In genomic region chr2:174574657-174575056, GRCh38 we compare ENCODE assay signal across 13 cellular contexts. TPM values are rescaled to one million over a fixed set of nuclear protein-coding genes. Genes with fewer than 3 reads are reported as not detected.
DNase-seq lines count a peak whose midpoint lies in the region; ATAC-seq and TF ChIP-seq lines count a peak whose summit lies in the region.
"Had no signal": no experiment of that assay in that cellular context is flagged by ENCODE, and none has a peak within 500 bp of the region (broad histone marks: within the 10 kb centered on the region; RNA-seq: fewer than 3 reads in every experiment).

No MANE protein-coding gene starts in this region.

- TF ChIP-seq CTCF in dorsolateral prefrontal cortex (IDR thresholded peaks at IDR 0.05 in 54 of 56, conservative IDR thresholded peaks at IDR 0.05 in 2 of 56; ENCODE audit: low read depth in 1 of 56, partially characterized antibody in 56 of 56) (no peak), upper lobe of left lung (IDR thresholded peaks at IDR 0.05) (no peak)

- intact Hi-C loops in Right ventricle myocardium inferior (cut with DNase I) = loop anchor here (10.0 kb wide), 1 partner anchor 110 kb away; no protein-coding TSS in a partner anchor
- intact Hi-C loops in cardiac septum (cut with DNase I) = loop anchor here (5.0 kb wide), 1 partner anchor 118 kb away; no protein-coding TSS in a partner anchor
- intact Hi-C loops in dorsolateral prefrontal cortex (cut with DNase I) = loop anchor here (5.0 kb wide), 2 partner anchors 108 to 123 kb away; no protein-coding TSS in a partner anchor

- H3K4me3 ChIP-seq in dorsolateral prefrontal cortex = peak overlapping the region in 47 of 59 donors; percentile 0 to 65 (median 37)
- H3K4me3 ChIP-seq in upper lobe of left lung = no peak overlapping the region
- H3K4me3 ChIP-seq: GM23338 had no signal

- H3K27ac ChIP-seq in dorsolateral prefrontal cortex (peak overlapping the region in 46 of 59 donors; percentile 0 to 94 (median 68)), substantia nigra (ENCODE audit: low read depth, low read length, poor library complexity, severe bottlenecking) (peak overlapping the region; percentile 88), upper lobe of left lung (no peak overlapping the region)

- TF ChIP-seq POLR2A in upper lobe of left lung (IDR thresholded peaks at IDR 0.05) = no peak

- TF ChIP-seq EP300 in upper lobe of left lung (IDR thresholded peaks at IDR 0.05) = no peak

- peaks cover 3 to 15% (median 12%) of the 10 kb centered on the region in 4 donors for H3K4me1 ChIP-seq in upper lobe of left lung

- H3K36me3 ChIP-seq in upper lobe of left lung = peaks cover 8 to 68% (median 24%) of the 10 kb centered on the region in 4 donors

- no peaks in the 10 kb centered on the region for H3K27me3 ChIP-seq in dorsolateral prefrontal cortex
- H3K27me3 ChIP-seq in upper lobe of left lung = no peaks in the 10 kb centered on the region

- no peak for DNase-seq in Right ventricle myocardium inferior (ENCODE audit: missing footprints)
- DNase-seq in cardiac septum (ENCODE audit: low spot score) = no peak
- DNase-seq in NCI-H345 treated with DMSO at 0.1 percent for 48 hours (lab: John Stamatoyannopoulos, UW; ENCODE audit: unreplicated experiment) = peak; percentile 8
- DNase-seq in dorsolateral prefrontal cortex = no peak
- DNase-seq in substantia nigra (lab: John Stamatoyannopoulos, UW) = no peak
- DNase-seq in upper lobe of left lung = no peak
- DNase-seq: EL; RPMI8226; stimulated activated CD4-positive, alpha-beta T cell treated with anti-CD3 and anti-CD28 coated beads, Interleukin-2, amount 100 ng/mL, for 24 hours; T1000 had no signal

- no peaks in the 10 kb centered on the region for H3K9me3 ChIP-seq in upper lobe of left lung

- WGBS in upper lobe of left lung, 2 donors = 19 to 31% methylated on average over 2 of the region's 2 CpGs

- ATAC-seq in Right ventricle myocardium inferior = peak; percentile 49
- no peak for ATAC-seq in HG03378 (IDR thresholded peaks at IDR 0.05; ENCODE audit: unreplicated experiment)
- no peak for ATAC-seq in GM21367 (IDR thresholded peaks at IDR 0.05; ENCODE audit: unreplicated experiment)
- ATAC-seq in upper lobe of left lung (ENCODE audit: low FRiP score in 2 of 2) = no peak
- ATAC-seq: GM23338 had no signal

RNA-seq across cellular contexts. Expression of gene WIPF1, which starts 22.9 kb away (rescaled TPM):
- total RNA-seq in Right ventricle myocardium inferior (19.4 TPM), cardiac septum (20.9 TPM), dorsolateral prefrontal cortex (100 to 1,000 TPM in 1 of 120 experiments, 10 to 100 TPM in 119; 15.8 to 100 (median 34.0) TPM), upper lobe of left lung (10 to 100 TPM; 25.1 to 79.0 (median 48.9) TPM)

Comparison
In these comparisons a context has a peak if more than half of its experiments do, and no peak if none do; other contexts are left out.
1. H3K27ac ChIP-seq: peak in dorsolateral prefrontal cortex (46 of 59) and substantia nigra (single experiment); none in upper lobe of left lung (0 of 4).
2. H3K4me3 ChIP-seq: peak in dorsolateral prefrontal cortex (47 of 59); none in upper lobe of left lung (0 of 4).